In the genomic region with DNA sequence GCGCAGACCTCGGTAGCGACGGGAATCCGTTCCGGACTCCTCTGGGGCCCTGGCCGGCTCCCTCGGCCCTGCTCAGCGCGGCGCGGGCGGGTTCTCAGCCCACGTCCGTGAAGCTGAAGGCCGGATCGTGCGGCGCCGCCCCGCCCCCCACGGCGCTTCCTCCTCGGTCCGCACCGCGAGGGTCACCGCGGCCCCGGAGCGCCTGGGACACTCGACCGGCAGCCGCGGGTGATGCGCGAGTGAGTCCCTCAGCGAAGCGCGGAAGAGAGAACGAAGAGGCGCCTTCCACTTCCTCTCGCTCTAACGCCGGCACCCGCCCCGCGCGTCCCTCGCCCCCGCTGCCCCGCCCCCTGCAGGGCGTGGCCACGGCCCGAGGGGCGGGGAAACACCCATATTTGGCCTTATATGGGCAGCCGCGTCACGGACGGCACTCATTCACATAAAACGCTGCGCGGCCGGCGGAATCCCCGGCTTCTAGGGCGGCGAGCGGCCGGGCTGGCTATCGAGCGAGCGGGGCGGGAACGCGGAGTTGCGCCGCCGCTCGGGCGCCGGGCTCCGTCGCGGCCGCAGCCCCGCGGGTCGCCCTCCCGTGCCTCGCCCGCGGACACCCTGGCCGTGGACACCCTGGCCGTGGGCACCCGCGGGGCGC, we compare ENCODE assay signal across 8 cellular contexts. TPM values are rescaled to one million over a fixed set of nuclear protein-coding genes. Genes with fewer than 3 reads are reported as not detected.
A peak's percentile ranks its signal among the peaks of the same experiment; 100 is the strongest.
DNase-seq lines count a peak whose midpoint lies in the region; ATAC-seq and TF ChIP-seq lines count a peak whose summit lies in the region.

A gene with protein sequence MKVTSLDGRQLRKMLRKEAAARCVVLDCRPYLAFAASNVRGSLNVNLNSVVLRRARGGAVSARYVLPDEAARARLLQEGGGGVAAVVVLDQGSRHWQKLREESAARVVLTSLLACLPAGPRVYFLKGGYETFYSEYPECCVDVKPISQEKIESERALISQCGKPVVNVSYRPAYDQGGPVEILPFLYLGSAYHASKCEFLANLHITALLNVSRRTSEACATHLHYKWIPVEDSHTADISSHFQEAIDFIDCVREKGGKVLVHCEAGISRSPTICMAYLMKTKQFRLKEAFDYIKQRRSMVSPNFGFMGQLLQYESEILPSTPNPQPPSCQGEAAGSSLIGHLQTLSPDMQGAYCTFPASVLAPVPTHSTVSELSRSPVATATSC (plus strand): TSS at position 470 of the 649 bp plus-strand sequence. CDS start 215 bp downstream, outside the sequence.

- peaks cover 54% of the 10 kb centered on the region for H3K4me1 Mint-ChIP-seq in endothelial cell (ENCODE audit: unreplicated experiment)

- in situ Hi-C loops in Caki2 (cut with HindIII; ENCODE audit: low pct_unique_long_range_greater_than_20kb, low sequenced_read_pairs), result no loop called here

- no peak for TF ChIP-seq CTCF in OCI-LY1 (IDR thresholded peaks at IDR 0.05; ENCODE audit: low read length)
- TF ChIP-seq CTCF in endothelial cell (IDR thresholded peaks at IDR 0.05; ENCODE audit: unreplicated experiment), result no peak

- no peak within 1 kb of the TSS for H2AFZ ChIP-seq in OCI-LY1 (ENCODE audit: low read length)

- peak within 1 kb of the TSS; percentile 77 for H3K9ac ChIP-seq in OCI-LY1 (ENCODE audit: low read length)

- H3K79me2 ChIP-seq in OCI-LY1 (ENCODE audit: insufficient read depth, low read length), result no peaks in the 10 kb centered on the region

- H3K4me3 ChIP-seq in OCI-LY1 (ENCODE audit: low read depth, low read length, poor library complexity, severe bottlenecking), result peak within 1 kb of the TSS; percentile 84

- peaks cover 41% of the 10 kb centered on the region for H3K4me1 ChIP-seq in OCI-LY1 (ENCODE audit: insufficient read depth, low read length, severe bottlenecking)

- no peaks in the 10 kb centered on the region for H3K9me3 Mint-ChIP-seq in endothelial cell (ENCODE audit: unreplicated experiment)

- H3K27me3 Mint-ChIP-seq in endothelial cell (ENCODE audit: unreplicated experiment), result peaks cover 22% of the 10 kb centered on the region

- peak within 1 kb of the TSS; percentile 99 for H3K4me3 Mint-ChIP-seq in endothelial cell (ENCODE audit: unreplicated experiment)

- no peaks in the 10 kb centered on the region for H4K20me1 ChIP-seq in OCI-LY1 (ENCODE audit: insufficient read depth, low read length)

- DNase-seq in Caki2 (ENCODE audit: low read depth) (peak; percentile 87), HPDE6-E6E7 (ENCODE audit: extremely low spot score) (peak; percentile 65), endothelial cell (ENCODE audit: low spot score) (peak; percentile 95), midbrain (lab: John Stamatoyannopoulos, UW) (peak; percentile 88)
- peak; percentile 98 for DNase-seq in activated CD8-positive, alpha-beta memory T cell treated with anti-CD3 and anti-CD28 coated beads, Interleukin-2, amount 50 U/mL, for 48 hours
- peak; percentile 90 to 93 for DNase-seq in stimulated activated CD8-positive, alpha-beta memory T cell treated with anti-CD3 and anti-CD28 coated beads, Interleukin-15, amount 100 ng/mL, for 48 hours (ENCODE audit: low read depth in 2 of 2)

- H3K9me3 ChIP-seq in OCI-LY1 (ENCODE audit: low read length), result no peaks in the 10 kb centered on the region

- H3K27me3 ChIP-seq in OCI-LY1 (ENCODE audit: insufficient read depth, low read length), result peaks cover 10% of the 10 kb centered on the region; the same call in 1 of the 2 replicates

- peak within 1 kb of the TSS; percentile 69 for H3K4me2 ChIP-seq in OCI-LY1 (ENCODE audit: low read length)

- H3F3A ChIP-seq in OCI-LY1 (ENCODE audit: insufficient read depth, low read length), result no peaks in the 10 kb centered on the region

- peak; percentile 64 for ATAC-seq in GM19468 (IDR thresholded peaks at IDR 0.05; ENCODE audit: extremely low read depth, unreplicated experiment)

- peaks cover 14% of the 10 kb centered on the region for H3K36me3 Mint-ChIP-seq in endothelial cell (ENCODE audit: low read depth, unreplicated experiment)

- no peaks in the 10 kb centered on the region for H3K9me2 ChIP-seq in OCI-LY1 (ENCODE audit: low read depth, low read length)

- no peak within 1 kb of the TSS for H3K27ac ChIP-seq in OCI-LY1 (ENCODE audit: low read depth, low read length, poor library complexity, severe bottlenecking)

- peak within 1 kb of the TSS; percentile 93 for H3K27ac Mint-ChIP-seq in endothelial cell (ENCODE audit: unreplicated experiment)

- H3K36me3 ChIP-seq in OCI-LY1 (ENCODE audit: insufficient read depth, low read length), result no peaks in the 10 kb centered on the region

RNA-seq across cellular contexts. Expression of the gene that starts here (rescaled TPM):
- total RNA-seq in Caki2 (2014; rRNA removed; shearing (Covaris generic); ENCODE audit: low replicate concordance), result 24.0 and 29.1 TPM in 2 replicates
- 46.0 TPM for total RNA-seq in endothelial cell (ENCODE audit: unreplicated experiment)
